ENCODE assay signal across 2 cellular contexts in the genomic region with DNA sequence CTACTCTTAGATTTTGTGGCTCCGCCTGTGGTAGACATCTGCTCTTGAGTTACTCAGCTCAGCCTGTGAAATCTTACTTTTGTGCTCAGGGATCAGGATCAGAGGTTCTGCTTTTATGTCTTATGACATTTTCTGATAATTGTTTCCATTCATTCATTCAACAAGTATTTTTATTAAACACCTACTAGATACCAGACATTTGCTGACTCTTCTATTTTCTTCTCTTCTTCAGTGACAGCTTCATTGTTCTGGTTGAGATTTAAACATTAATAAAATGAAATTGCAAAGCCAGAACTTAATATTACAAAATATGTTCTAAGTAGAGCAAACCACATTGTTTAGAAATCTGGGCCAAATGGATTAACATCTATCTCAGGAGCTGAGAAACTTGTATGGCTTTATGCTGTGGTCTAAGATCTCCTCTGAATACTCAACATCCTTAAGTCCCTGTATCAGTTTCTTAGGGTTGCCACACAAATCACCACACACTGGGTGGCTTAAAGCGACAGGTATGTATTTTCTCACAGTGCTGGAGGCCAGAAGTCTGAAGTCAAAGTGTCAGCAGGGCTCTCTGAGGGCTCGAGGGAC.
A peak's percentile ranks its signal among the peaks of the same experiment; 100 is the strongest.
TF ChIP-seq lines count a peak whose summit lies in the region.

No MANE protein-coding gene starts in this region.

TF ChIP-seq in HepG2, 621 proteins besides CTCF, POLR2A, EP300 and RAD21:
- peak; percentile 48 to 70; a peak in 3 of 4 replicates for TF ChIP-seq MAFK (conservative IDR thresholded peaks at IDR 0.05 in 1 of 2, IDR thresholded peaks at IDR 0.05 in 1 of 2; ENCODE audit: low read length in 2 of 2)
- TF ChIP-seq HMG20B (CRISPR knock-in tag; conservative IDR thresholded peaks at IDR 0.05): no peak
- TF ChIP-seq ZBTB20 (CRISPR knock-in tag; IDR thresholded peaks at IDR 0.05; ENCODE audit: borderline replicate concordance, low read depth): no peak
- TF ChIP-seq MAFF (IDR thresholded peaks at IDR 0.05; ENCODE audit: low read depth, low read length): peak; percentile 57
- no peak for TF ChIP-seq ZNF7 (CRISPR knock-in tag; IDR thresholded peaks at IDR 0.05)

TF ChIP-seq in K562, 482 proteins besides CTCF, POLR2A, EP300 and RAD21:
- TF ChIP-seq POLR2B (IDR thresholded peaks at IDR 0.05; ENCODE audit: low read depth, partially characterized antibody): no peak
- peak; percentile 61; the same call in 1 of the 2 replicates for TF ChIP-seq ZNF316 (IDR thresholded peaks at IDR 0.05)
- TF ChIP-seq, protein P1, sequence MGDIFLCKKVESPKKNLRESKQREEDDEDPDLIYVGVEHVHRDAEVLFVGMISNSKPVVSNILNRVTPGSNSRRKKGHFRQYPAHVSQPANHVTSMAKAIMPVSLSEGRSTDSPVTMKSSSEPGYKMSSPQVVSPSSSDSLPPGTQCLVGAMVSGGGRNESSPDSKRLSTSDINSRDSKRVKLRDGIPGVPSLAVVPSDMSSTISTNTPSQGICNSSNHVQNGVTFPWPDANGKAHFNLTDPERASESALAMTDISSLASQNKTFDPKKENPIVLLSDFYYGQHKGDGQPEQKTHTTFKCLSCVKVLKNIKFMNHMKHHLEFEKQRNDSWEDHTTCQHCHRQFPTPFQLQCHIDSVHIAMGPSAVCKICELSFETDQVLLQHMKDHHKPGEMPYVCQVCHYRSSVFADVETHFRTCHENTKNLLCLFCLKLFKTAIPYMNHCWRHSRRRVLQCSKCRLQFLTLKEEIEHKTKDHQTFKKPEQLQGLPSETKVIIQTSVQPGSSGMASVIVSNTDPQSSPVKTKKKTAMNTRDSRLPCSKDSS (IDR thresholded peaks at IDR 0.05; ENCODE audit: low read depth, partially characterized antibody): no peak
- no peak for TF ChIP-seq SRSF7 (optimal IDR thresholded peaks at IDR 0.05; ENCODE audit: low read depth, low read length)
- TF ChIP-seq PRMT5 (CRISPR knock-in tag; IDR thresholded peaks at IDR 0.05): no peak
- TF ChIP-seq C11orf30 (IDR thresholded peaks at IDR 0.05; ENCODE audit: low read depth): peak; percentile 36; the same call in 1 of the 2 replicates
- 0 out of 2 replicates have a peak, but pooled peaks have one; percentile 12 for TF ChIP-seq MAFF (IDR thresholded peaks at IDR 0.05; ENCODE audit: low read length)
TF ChIP-seq in K562: peak in this region for 3.
